ENCODE assay signal across 18 cellular contexts in the genomic region with DNA sequence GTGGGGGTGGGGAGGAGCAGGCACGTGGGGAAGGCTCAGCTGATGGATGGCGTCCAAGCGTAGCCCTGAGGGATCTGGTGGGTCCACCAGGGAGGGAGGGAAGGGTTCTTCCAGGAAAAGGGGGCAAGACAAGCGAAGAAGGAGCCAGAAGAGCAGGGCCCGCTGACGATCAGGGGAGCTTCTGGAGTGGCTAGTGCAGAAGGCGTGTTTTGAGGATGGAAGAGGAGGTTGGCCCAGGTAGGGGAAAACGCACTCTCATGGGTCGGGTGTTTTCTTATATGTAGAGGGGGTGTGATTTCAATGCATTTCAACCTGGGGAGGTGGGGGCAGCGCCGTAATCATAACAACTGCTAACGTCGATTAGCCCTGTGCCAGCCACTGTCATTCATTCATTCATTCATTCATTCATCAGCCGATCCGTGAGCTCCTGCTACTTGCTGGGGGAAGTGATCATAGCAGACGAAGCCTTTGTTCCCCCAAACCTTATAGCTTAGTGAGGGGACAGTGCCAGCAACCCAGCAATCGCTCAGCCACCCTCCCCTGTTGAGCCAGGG.
A peak's percentile ranks its signal among the peaks of the same experiment; 100 is the strongest.
DNase-seq lines count a peak whose midpoint lies in the region; ATAC-seq, FAIRE-seq and TF ChIP-seq lines count a peak whose summit lies in the region.
"Had no signal": no experiment of that assay in that cellular context is flagged by ENCODE, and none has a peak within 500 bp of the region (broad histone marks: within the 10 kb centered on the region; RNA-seq: fewer than 3 reads in every experiment).

No MANE protein-coding gene starts in this region.

- H3K79me1 ChIP-seq in trophoblast cell (ENCODE audit: low read length): peaks cover 4% of the 10 kb centered on the region

- no peaks in the 10 kb centered on the region for H3K36me3 ChIP-seq in BLaER1 treated with 17β-estradiol and CSF1 and Interleukin-3, amounts not matched to agents 10 nM and 100 nM
- H3K36me3 ChIP-seq in K562 (ENCODE audit: control insufficient read depth, insufficient read depth, low read length) (peaks cover 9% of the 10 kb centered on the region; the same call in 1 of the 3 replicates), trophoblast cell (ENCODE audit: control insufficient read depth in 1 of 2, insufficient read depth in 2 of 2, low read length in 2 of 2) (no peaks in the 10 kb centered on the region)
- H3K36me3 ChIP-seq: HAP-1 had no signal

- H4K12ac ChIP-seq in trophoblast cell (ENCODE audit: low read depth, low read length): no peak overlapping the region

- H3K79me2 ChIP-seq in K562 (ENCODE audit: control insufficient read depth, insufficient read depth, low read length): no peaks in the 10 kb centered on the region
- no peaks in the 10 kb centered on the region for H3K79me2 ChIP-seq in trophoblast cell (ENCODE audit: control insufficient read depth, insufficient read depth, low read length, poor library complexity)

- H3K27ac ChIP-seq in BLaER1 treated with 17β-estradiol and CSF1 and Interleukin-3, amounts not matched to agents 10 nM and 100 nM: no peak overlapping the region
- H3K27ac ChIP-seq in K562 (ENCODE audit: extremely low read depth, low read depth, low read length) (no peak overlapping the region), trophoblast cell (ENCODE audit: low read depth, low read length) (no peak overlapping the region)
- H3K27ac ChIP-seq: C4-2B, HL-60 had no signal

- DNase-seq in K562 (ENCODE audit: extremely low read depth in 1 of 4, low spot score in 3 of 4) (no peak), fibroblast of the conjunctiva (ENCODE audit: low read depth) (peak; percentile 22), trophoblast cell (no peak), GM13976 (ENCODE audit: low spot score) (no peak)
- no peak for DNase-seq in stimulated activated naive CD8-positive, alpha-beta T cell treated with anti-CD3 and anti-CD28 coated beads, Interleukin-15, Interleukin-2, amounts not matched to agents 100 U/mL and 50 U/mL, for 24 hours
- no peak for DNase-seq in stimulated activated CD4-positive, alpha-beta T cell treated with anti-CD3 and anti-CD28 coated beads, Interleukin-4, amount 100 ng/mL, for 1 hour
- DNase-seq: Caco-2; CD4-positive, alpha-beta T cell; DMS153; DMS79; GDM1; GOT3 had no signal

- FAIRE-seq in K562 (lab: Jason Lieb, UNC): no peak
- FAIRE-seq: D721Med, GM12892 had no signal

- H3K9ac ChIP-seq in BLaER1 treated with 17β-estradiol and CSF1 and Interleukin-3, amounts not matched to agents 10 nM and 100 nM: no peak overlapping the region
- H3K9ac ChIP-seq in K562 (ENCODE audit: insufficient read depth in 1 of 2, low read depth in 2 of 2, low read length in 2 of 2) (no peak overlapping the region), trophoblast cell (ENCODE audit: low read length) (no peak overlapping the region)

- in situ Hi-C loops in K562 (cut with MboI) (no loop called here), GM13976 (cut with MboI; ENCODE audit: low sequenced_read_pairs, unreplicated experiment) (no loop called here)

- no peak overlapping the region for H3K23ac ChIP-seq in trophoblast cell (ENCODE audit: low read length)

- H2AFZ ChIP-seq in K562 (ENCODE audit: low read depth, low read length) (no peak overlapping the region), trophoblast cell (ENCODE audit: insufficient read depth, low read length, poor library complexity) (no peak overlapping the region)

- H2BK5ac ChIP-seq in trophoblast cell (ENCODE audit: low read depth, low read length, poor library complexity): no peak overlapping the region

- intact Hi-C loops in K562 (cut with micrococcal nuclease): no loop called here

- no peak for TF ChIP-seq EP300 in K562 (IDR thresholded peaks at IDR 0.05; ENCODE audit: low read length)

- peak overlapping the region; percentile 16 for H2AK5ac ChIP-seq in trophoblast cell (ENCODE audit: low read length)

- H4K8ac ChIP-seq in trophoblast cell (ENCODE audit: low read depth, low read length): no peak overlapping the region

- H3K4me1 ChIP-seq in BLaER1 treated with 17β-estradiol and CSF1 and Interleukin-3, amounts not matched to agents 10 nM and 100 nM: peaks cover 0 to 79% (median 52%) of the 10 kb centered on the region in 10 experiments; a peak in 16 of 20 replicates
- H3K4me1 ChIP-seq in K562 (replicated peaks in 1 of 2; ENCODE audit: control insufficient read depth in 2 of 2, insufficient read depth in 2 of 2, low read length in 2 of 2): peaks cover 0 to 65% of the 10 kb centered on the region in 2 experiments; a peak in 2 of 5 replicates
- no peaks in the 10 kb centered on the region for H3K4me1 ChIP-seq in trophoblast cell (ENCODE audit: control insufficient read depth in 1 of 2, insufficient read depth in 2 of 2, low read length in 2 of 2)
- H3K4me1 ChIP-seq: Caco-2, HAP-1 had no signal

- H3K9me3 ChIP-seq in BLaER1 treated with 17β-estradiol and CSF1 and Interleukin-3, amounts not matched to agents 10 nM and 100 nM (replicated peaks in 1 of 11): no peaks in the 10 kb centered on the region
- H3K9me3 ChIP-seq in K562 (replicated peaks; ENCODE audit: control insufficient read depth, insufficient read depth, low read depth, low read length) (no peaks in the 10 kb centered on the region), trophoblast cell (ENCODE audit: insufficient read depth, low read depth, low read length) (no peaks in the 10 kb centered on the region)
- H3K9me3 ChIP-seq: Caco-2, HAP-1 had no signal

- H3K9me1 ChIP-seq in K562 (ENCODE audit: control insufficient read depth, insufficient read depth, low read length): no peaks in the 10 kb centered on the region

- no peak overlapping the region for H2BK120ac ChIP-seq in trophoblast cell (ENCODE audit: insufficient read depth, low read length, poor library complexity)

- no peak for ATAC-seq in K562
- ATAC-seq in stimulated activated naive CD8-positive, alpha-beta T cell treated with anti-CD3 and anti-CD28 coated beads, Interleukin-15, Interleukin-2, amounts not matched to agents 100 U/mL and 50 U/mL, for 24 hours: no peak

- H4K20me1 ChIP-seq in BLaER1 treated with 17β-estradiol and CSF1 and Interleukin-3, amounts not matched to agents 10 nM and 100 nM: peaks cover 0 to 25% (median 0%) of the 10 kb centered on the region in 11 experiments; a peak in 3 of 22 replicates
- no peaks in the 10 kb centered on the region for H4K20me1 ChIP-seq in K562 (replicated peaks; ENCODE audit: control insufficient read depth, insufficient read depth, low read length)

- no peak overlapping the region for H3K4me3 ChIP-seq in BLaER1 treated with 17β-estradiol and CSF1 and Interleukin-3, amounts not matched to agents 10 nM and 100 nM
- H3K4me3 ChIP-seq in K562 (no peak overlapping the region), trophoblast cell (ENCODE audit: low read depth, low read length) (no peak overlapping the region)
- H3K4me3 ChIP-seq: HAP-1 had no signal

- POLR2A ChIA-PET in K562 (lab: Yijun Ruan, JAX): interaction anchor here (0.6 to 1.9 kb wide), 2 partner anchors 11 to 61 kb away, joined by 3 to 6 read pairs; no protein-coding TSS in a partner anchor

- H3K18ac ChIP-seq in trophoblast cell (ENCODE audit: low read length): no peak overlapping the region

- WGBS in K562 (ENCODE audit: insufficient coverage, low coverage, missing lambda C conversion rate): 80% methylated on average over 17 of the region's 17 CpGs
- WGBS in trophoblast cell (ENCODE audit: extremely low coverage, insufficient coverage, insufficient read length): no CpG with 5 or more reads among the region's 17 CpGs

- no peak overlapping the region for H4K91ac ChIP-seq in trophoblast cell (ENCODE audit: low read depth, low read length)

- no peak overlapping the region for H2BK12ac ChIP-seq in trophoblast cell (ENCODE audit: low read length)

- TF ChIP-seq CTCF in K562 (IDR thresholded peaks at IDR 0.05 in 2 of 3, conservative IDR thresholded peaks at IDR 0.05 in 1 of 3; ENCODE audit: insufficient read depth in 2 of 3, low read depth in 1 of 3, low read length in 3 of 3) (no peak), GM13976 (IDR thresholded peaks at IDR 0.05; ENCODE audit: borderline replicate concordance, control extremely low read depth, extremely low read depth, insufficient read depth, missing control alignments) (no peak)

- no peak for TF ChIP-seq RAD21 in K562 (CRISPR knock-in tag; conservative IDR thresholded peaks at IDR 0.05 in 1 of 2, IDR thresholded peaks at IDR 0.05 in 1 of 2)

- H3K14ac ChIP-seq in trophoblast cell (ENCODE audit: low read length): no peak overlapping the region

- TF ChIP-seq POLR2A in K562 (conservative IDR thresholded peaks at IDR 0.05): no peak

- CTCF ChIA-PET in K562 (lab: Yijun Ruan, JAX; ENCODE audit: low intra/inter-chr PET ratio): no interaction called here

- H3K4ac ChIP-seq in trophoblast cell (ENCODE audit: low read depth, low read length): no peak overlapping the region

- H3K4me2 ChIP-seq in BLaER1 treated with 17β-estradiol and CSF1 and Interleukin-3, amounts not matched to agents 10 nM and 100 nM: peak overlapping the region in 8 of 11 experiments; percentile 5 to 59 (median 40); a peak in 15 of 22 replicates
- H3K4me2 ChIP-seq in K562 (ENCODE audit: insufficient read depth, low read length): no peak overlapping the region
- H3K4me2 ChIP-seq in trophoblast cell (ENCODE audit: low read length): no peak overlapping the region

- no TSS peak for BruUV-seq in K562 (replicated peaks; lab: Mats Ljungman, UMichigan)

- peaks cover 0 to 27% (median 4%) of the 10 kb centered on the region in 11 experiments; a peak in 8 of 22 replicates for H3K27me3 ChIP-seq in BLaER1 treated with 17β-estradiol and CSF1 and Interleukin-3, amounts not matched to agents 10 nM and 100 nM
- H3K27me3 ChIP-seq in K562 (ENCODE audit: control insufficient read depth in 2 of 2, insufficient read depth in 2 of 2, low read length in 2 of 2) (no peaks in the 10 kb centered on the region), trophoblast cell (ENCODE audit: insufficient read depth, low read length) (no peaks in the 10 kb centered on the region)

TF ChIP-seq in K562, 482 proteins besides CTCF, POLR2A, EP300 and RAD21:
- TF ChIP-seq ZC3H8 (IDR thresholded peaks at IDR 0.05): no peak
- no peak for TF ChIP-seq HDAC3 (IDR thresholded peaks at IDR 0.05; ENCODE audit: borderline replicate concordance, partially characterized antibody)
- no peak for TF ChIP-seq SNIP1 (IDR thresholded peaks at IDR 0.05; ENCODE audit: low read depth)
- TF ChIP-seq ZNF24 (IDR thresholded peaks at IDR 0.05): peak; percentile 91

Comparison
In these comparisons a context has a peak if more than half of its experiments do, and no peak if none do; other contexts are left out.
1. H3K4me2 ChIP-seq: peak in BLaER1 treated with 17β-estradiol and CSF1 and Interleukin-3, amounts not matched to agents 10 nM and 100 nM (8 of 11); none in K562 (single experiment) and trophoblast cell (single experiment).